Comparison of ENCODE assay signal across 12 cellular contexts in the genomic region with DNA sequence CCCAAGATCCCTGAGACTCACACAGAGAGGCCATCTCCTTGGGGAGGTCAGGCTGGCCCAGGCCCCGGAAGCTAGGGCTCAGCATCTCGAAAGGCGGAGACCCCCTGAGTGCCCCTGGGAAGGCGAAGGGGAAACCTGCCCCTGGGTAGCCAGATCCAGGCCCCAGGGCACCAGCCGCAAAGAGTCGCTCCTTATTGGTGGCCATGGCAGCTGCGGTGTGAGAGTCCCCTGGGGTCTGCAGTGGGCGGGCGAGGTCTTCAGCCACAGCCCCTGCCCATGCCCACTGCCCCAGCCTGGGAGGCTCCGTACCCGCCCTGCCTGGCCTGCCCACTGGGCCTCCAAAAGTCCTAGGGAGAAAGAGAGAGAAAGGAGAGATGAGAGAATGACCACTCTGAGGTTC. TPM values are rescaled to one million over a fixed set of nuclear protein-coding genes. Genes with fewer than 3 reads are reported as not detected.
"Had no signal": no experiment of that assay in that cellular context is flagged by ENCODE, and none has a peak within 500 bp of the region (broad histone marks: within the 10 kb centered on the region; RNA-seq: fewer than 3 reads in every experiment).

No MANE protein-coding gene starts in this region.

- H2AFZ ChIP-seq: hepatocyte had no signal

- ATAC-seq: left ventricle myocardium superior; sciatic nerve; SK-N-SH treated with all-trans-retinoic acid at 6 μM for 48 hours; stimulated activated naive CD8-positive, alpha-beta T cell treated with anti-CD3 and anti-CD28 coated beads, Interleukin-15, Interleukin-2, amounts not matched to agents 100 U/mL and 50 U/mL, for 24 hours had no signal

- H3K27me3 Mint-ChIP-seq: activated CD4-positive, alpha-beta T cell treated with anti-CD3 and anti-CD28 coated beads, Interleukin-2, amount 10 ng/mL, durations not matched to agents 7 days and 5 days had no signal

- H3K27ac Mint-ChIP-seq: T-helper 1 cell treated with Interleukin-12 subunit alpha and Interleukin-12 subunit beta and Interleukin-4 antibody, amounts not matched to agents 30 μg/mL and 1 μg/mL, for 36 hours had no signal

- H3K27ac ChIP-seq: hepatocyte, prostate gland had no signal

- H3K9me3 ChIP-seq: prostate gland had no signal

- DNase-seq: activated CD4-positive, alpha-beta T cell treated with anti-CD3 and anti-CD28 coated beads, Interleukin-2, amount 10 ng/mL, durations not matched to agents 7 days and 5 days; activated CD4-positive, CD25-positive, alpha-beta regulatory T cell; activated T-cell treated with anti-CD3 and anti-CD28 coated beads, Interleukin-2, amount 50 U/mL, for 48 hours; left ventricle myocardium superior; nucleus accumbens; stimulated activated CD4-positive, alpha-beta T cell treated with anti-CD3 and anti-CD28 coated beads, Interleukin-12 subunit alpha, Interleukin-12 subunit beta, amount 100 ng/mL, for 4 hours; stimulated activated naive CD8-positive, alpha-beta T cell treated with anti-CD3 and anti-CD28 coated beads, Interleukin-15, Interleukin-2, amounts not matched to agents 100 U/mL and 50 U/mL, for 24 hours had no signal

- H3K4me2 ChIP-seq: hepatocyte had no signal

- H3K36me3 ChIP-seq: prostate gland had no signal

- H3K9me3 Mint-ChIP-seq: activated CD4-positive, alpha-beta T cell treated with anti-CD3 and anti-CD28 coated beads, Interleukin-2, amount 10 ng/mL, durations not matched to agents 7 days and 5 days; T-helper 1 cell treated with Interleukin-12 subunit alpha and Interleukin-12 subunit beta and Interleukin-4 antibody, amounts not matched to agents 30 μg/mL and 1 μg/mL, for 36 hours had no signal

- H3K4me3 ChIP-seq: hepatocyte, prostate gland had no signal

- H3K27me3 ChIP-seq: hepatocyte had no signal

- H3K4me3 Mint-ChIP-seq: activated CD4-positive, alpha-beta T cell treated with anti-CD3 and anti-CD28 coated beads, Interleukin-2, amount 10 ng/mL, durations not matched to agents 7 days and 5 days; T-helper 1 cell treated with Interleukin-12 subunit alpha and Interleukin-12 subunit beta and Interleukin-4 antibody, amounts not matched to agents 30 μg/mL and 1 μg/mL, for 36 hours had no signal

RNA-seq across cellular contexts. Expression of a gene that starts 20.3 kb away (rescaled TPM):
- polyA plus RNA-seq: hepatocyte had no signal
